In the genomic region with DNA sequence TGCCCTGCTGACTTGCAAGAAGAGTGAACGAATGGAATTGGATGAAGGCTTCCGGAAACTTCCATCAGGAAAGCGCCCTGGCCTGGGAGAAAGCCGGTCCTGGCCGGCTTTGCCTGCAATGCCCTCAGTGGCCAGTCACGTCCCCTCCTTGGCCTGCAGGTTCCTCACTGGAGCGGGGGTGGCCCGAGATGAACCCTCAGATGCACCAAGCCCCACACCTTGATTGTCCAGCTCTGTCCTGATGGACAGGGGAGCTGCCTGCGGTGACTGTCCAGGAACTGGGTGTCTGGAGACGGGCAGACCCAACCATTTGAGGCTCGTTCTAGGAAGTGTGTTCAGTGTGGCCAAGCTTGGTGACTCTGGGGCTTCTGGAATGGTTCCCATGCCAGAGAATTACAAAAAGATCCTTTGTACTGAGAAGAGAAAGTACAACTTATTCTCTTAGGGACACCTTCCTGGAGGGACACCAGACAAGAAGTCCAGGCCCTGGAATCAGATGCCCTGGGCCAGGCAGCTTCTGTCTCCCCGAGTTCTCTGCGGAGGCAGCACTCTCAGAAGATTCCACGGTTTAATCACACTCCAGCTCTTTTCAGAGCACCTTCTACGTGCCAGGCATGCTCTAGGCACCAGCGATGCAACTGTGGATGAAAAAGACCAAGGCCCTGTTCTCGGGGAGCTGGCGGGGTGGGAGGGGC, we compare ENCODE assay signal across 23 cellular contexts. TPM values are rescaled to one million over a fixed set of nuclear protein-coding genes. Genes with fewer than 3 reads are reported as not detected.
DNase-seq lines count a peak whose midpoint lies in the region; ATAC-seq, FAIRE-seq and TF ChIP-seq lines count a peak whose summit lies in the region.
"Had no signal": no experiment of that assay in that cellular context is flagged by ENCODE, and none has a peak within 500 bp of the region (broad histone marks: within the 10 kb centered on the region; RNA-seq: fewer than 3 reads in every experiment).

No MANE protein-coding gene starts in this region.

- in situ Hi-C loops in mammary epithelial cell (cut with MboI; ENCODE audit: low sequenced_read_pairs in 2 of 2), result no loop called here
- in situ Hi-C loops in HepG2 (cut with HindIII; ENCODE audit: extremely low pct_ligation_motif_present, low pct_unique_long_range_greater_than_20kb), result no loop called here

- POLR2A ChIA-PET in HepG2 (lab: Yijun Ruan, JAX), result no interaction called here

- ATAC-seq in HepG2, result peak; percentile 25; the same call in 1 of the 3 replicates
- no peak for ATAC-seq in right lobe of liver
- ATAC-seq: CD8-positive, alpha-beta T cell; HCT116 had no signal

- intact Hi-C loops in mammary epithelial cell (cut with micrococcal nuclease), result no loop called here
- intact Hi-C loops in breast epithelium (cut with DNase I; ENCODE audit: low total_unique reads), result no loop called here
- intact Hi-C loops in HepG2 (cut with micrococcal nuclease; ENCODE audit: unreplicated experiment), result no loop called here
- intact Hi-C loops in right lobe of liver (cut with DNase I), result no loop called here
- intact Hi-C loops in esophagus squamous epithelium (cut with DNase I), result no loop called here
- intact Hi-C loops in testis (cut with DNase I; ENCODE audit: low total_unique reads), result no loop called here

- H3K27ac ChIP-seq in mammary epithelial cell (ENCODE audit: insufficient read depth, low read depth, low read length) (no peak overlapping the region), breast epithelium (no peak overlapping the region), HepG2 (ENCODE audit: extremely low read length, insufficient read depth, low read length) (no peak overlapping the region), right lobe of liver (no peak overlapping the region), esophagus squamous epithelium (peak overlapping the region in 3 of 4 donors; percentile 52 to 85 (median 59)), testis (no peak overlapping the region)
- H3K27ac ChIP-seq: 22Rv1, BLaER1, C4-2B, GM23248 had no signal

- H3K9me3 ChIP-seq in mammary epithelial cell (replicated peaks; ENCODE audit: insufficient read depth, low read length) (no peaks in the 10 kb centered on the region), breast epithelium (no peaks in the 10 kb centered on the region), HepG2 (ENCODE audit: low read length) (no peaks in the 10 kb centered on the region), right lobe of liver (no peaks in the 10 kb centered on the region), esophagus squamous epithelium (no peaks in the 10 kb centered on the region), testis (no peaks in the 10 kb centered on the region)
- H3K9me3 ChIP-seq: BLaER1, Caco-2 had no signal

- no peak for TF ChIP-seq EP300 in HepG2 (IDR thresholded peaks at IDR 0.05; ENCODE audit: low read depth in 2 of 2, low read length in 2 of 2)
- no peak for TF ChIP-seq EP300 in HepG2 (CRISPR knock-in tag; IDR thresholded peaks at IDR 0.05; ENCODE audit: borderline replicate concordance)

- H3K36me3 ChIP-seq in mammary epithelial cell (ENCODE audit: insufficient read depth, low read length), result no peaks in the 10 kb centered on the region
- H3K36me3 ChIP-seq in breast epithelium, result no peaks in the 10 kb centered on the region
- no peaks in the 10 kb centered on the region for H3K36me3 ChIP-seq in HepG2 (replicated peaks in 1 of 2; ENCODE audit: control insufficient read depth in 1 of 2, insufficient read depth in 2 of 2, low read length in 2 of 2)
- no peaks in the 10 kb centered on the region for H3K36me3 ChIP-seq in right lobe of liver
- no peaks in the 10 kb centered on the region for H3K36me3 ChIP-seq in esophagus squamous epithelium
- no peaks in the 10 kb centered on the region for H3K36me3 ChIP-seq in testis (ENCODE audit: low read depth, missing control alignments)
- H3K36me3 ChIP-seq: BLaER1 had no signal

- H3K27me3 ChIP-seq in mammary epithelial cell (ENCODE audit: insufficient read depth, low read length), result no peaks in the 10 kb centered on the region
- H3K27me3 ChIP-seq in breast epithelium, result peaks cover 0 to 3% of the 10 kb centered on the region in 2 donors
- H3K27me3 ChIP-seq in HepG2 (ENCODE audit: control insufficient read depth in 1 of 2, insufficient read depth in 2 of 2, low read length in 2 of 2), result peaks cover 13 to 55% of the 10 kb centered on the region in 2 experiments
- no peaks in the 10 kb centered on the region for H3K27me3 ChIP-seq in right lobe of liver
- peaks cover 0 to 16% (median 0%) of the 10 kb centered on the region in 4 donors for H3K27me3 ChIP-seq in esophagus squamous epithelium
- no peaks in the 10 kb centered on the region for H3K27me3 ChIP-seq in testis
- H3K27me3 ChIP-seq: BLaER1 had no signal

- no peaks in the 10 kb centered on the region for H4K20me1 ChIP-seq in mammary epithelial cell (ENCODE audit: insufficient read depth, low read length)
- H4K20me1 ChIP-seq in HepG2 (ENCODE audit: insufficient read depth, low read length), result no peaks in the 10 kb centered on the region
- H4K20me1 ChIP-seq: BLaER1 had no signal

- TF ChIP-seq CTCF in mammary epithelial cell (conservative IDR thresholded peaks at IDR 0.05 in 1 of 2, IDR thresholded peaks at IDR 0.05 in 1 of 2; ENCODE audit: extremely low read depth in 1 of 2, insufficient read depth in 1 of 2, low read depth in 1 of 2, low read length in 2 of 2) (no peak), breast epithelium (IDR thresholded peaks at IDR 0.05) (no peak), HepG2 (CRISPR knock-in tag; IDR thresholded peaks at IDR 0.05) (no peak), right lobe of liver (IDR thresholded peaks at IDR 0.05) (no peak), esophagus squamous epithelium (IDR thresholded peaks at IDR 0.05) (no peak), testis (IDR thresholded peaks at IDR 0.05) (no peak)

- DNase-seq in mammary epithelial cell (no peak), breast epithelium (ENCODE audit: low spot score in 2 of 2) (no peak), HepG2 (ENCODE audit: low spot score) (no peak), right lobe of liver (no peak), esophagus squamous epithelium (lab: John Stamatoyannopoulos, UW) (no peak), SK-N-DZ (ENCODE audit: low spot score) (no peak), NCI-H345 treated with DMSO at 0.1 percent for 48 hours (lab: John Stamatoyannopoulos, UW; ENCODE audit: unreplicated experiment) (no peak), testis (no peak)
- DNase-seq: Caco-2; CD4-positive, CD25-positive, alpha-beta regulatory T cell; CD8-positive, alpha-beta T cell; DMS153; DND-41; GM23248; H9 had no signal

- BruUV-seq in mammary epithelial cell (replicated peaks; lab: Mats Ljungman, UMichigan) (no TSS peak), HepG2 (replicated peaks; lab: Mats Ljungman, UMichigan) (no TSS peak)

- H3K4me2 ChIP-seq in mammary epithelial cell (ENCODE audit: insufficient read depth, low read depth, low read length) (no peak overlapping the region), HepG2 (ENCODE audit: low read depth, low read length) (no peak overlapping the region)
- H3K4me2 ChIP-seq: BLaER1 had no signal

- FAIRE-seq in HepG2 (lab: Jason Lieb, UNC), result no peak
- FAIRE-seq: A204.1, G401.6, GM12892, GM19239 had no signal

- TF ChIP-seq POLR2A in breast epithelium (IDR thresholded peaks at IDR 0.05), result no peak
- TF ChIP-seq POLR2A in HepG2 (IDR thresholded peaks at IDR 0.05; ENCODE audit: insufficient read depth in 1 of 2, low read depth in 2 of 2, low read length in 2 of 2), result no peak
- no peak for TF ChIP-seq POLR2A in right lobe of liver (IDR thresholded peaks at IDR 0.05)
- TF ChIP-seq POLR2A in esophagus squamous epithelium (IDR thresholded peaks at IDR 0.05), result no peak
- no peak for TF ChIP-seq POLR2A in testis (IDR thresholded peaks at IDR 0.05)

- CTCF ChIA-PET in mammary epithelial cell (lab: Charles Lee; ENCODE audit: low non-redundant PET), result no interaction called here
- CTCF ChIA-PET in HepG2 (lab: Yijun Ruan, JAX; ENCODE audit: low intra/inter-chr PET ratio, low total read pairs), result no interaction called here

- H3K4me1 ChIP-seq in mammary epithelial cell (ENCODE audit: insufficient read depth, low read length) (no peaks in the 10 kb centered on the region), breast epithelium (no peaks in the 10 kb centered on the region), HepG2 (ENCODE audit: insufficient read depth, low read length) (no peaks in the 10 kb centered on the region), right lobe of liver (no peaks in the 10 kb centered on the region), esophagus squamous epithelium (peaks cover 8 to 58% (median 11%) of the 10 kb centered on the region in 3 donors), testis (no peaks in the 10 kb centered on the region)
- H3K4me1 ChIP-seq: Caco-2 had no signal

- TF ChIP-seq RAD21 in HepG2 (CRISPR knock-in tag; IDR thresholded peaks at IDR 0.05), result no peak

- dilution Hi-C loops in mammary epithelial cell (cut with HindIII; ENCODE audit: low sequenced_read_pairs), result no loop called here

- H3K4me3 ChIP-seq in mammary epithelial cell (replicated peaks in 1 of 3; ENCODE audit: insufficient read depth in 1 of 3, low read depth in 2 of 3, low read length in 3 of 3) (no peak overlapping the region), breast epithelium (no peak overlapping the region), HepG2 (replicated peaks in 1 of 3; ENCODE audit: insufficient read depth in 1 of 3, low read depth in 2 of 3, low read length in 3 of 3) (no peak overlapping the region), right lobe of liver (no peak overlapping the region), esophagus squamous epithelium (no peak overlapping the region), testis (no peak overlapping the region)
- H3K4me3 ChIP-seq: BLaER1, GM23248 had no signal

- H3K9ac ChIP-seq in mammary epithelial cell (ENCODE audit: insufficient read depth, low read length) (no peak overlapping the region), HepG2 (ENCODE audit: insufficient read depth, low read depth, low read length) (no peak overlapping the region)
- H3K9ac ChIP-seq: BLaER1, GM23248 had no signal

- no peaks in the 10 kb centered on the region for H3K79me2 ChIP-seq in mammary epithelial cell (ENCODE audit: insufficient read depth, low read length)
- H3K79me2 ChIP-seq in HepG2 (ENCODE audit: insufficient read depth, low read length), result no peaks in the 10 kb centered on the region

- H2AFZ ChIP-seq in mammary epithelial cell (ENCODE audit: low read depth, low read length) (peak overlapping the region; percentile 20), HepG2 (ENCODE audit: low read length) (no peak overlapping the region)
- H2AFZ ChIP-seq: GM23248 had no signal

- 53% methylated on average over 14 of the region's 18 CpGs for WGBS in mammary epithelial cell (ENCODE audit: low coverage, missing lambda C conversion rate)
- 41% methylated on average over 18 of the region's 18 CpGs for WGBS in HepG2 (ENCODE audit: low lambda C conversion rate)
- WGBS in right lobe of liver (ENCODE audit: insufficient coverage, low coverage, low lambda C conversion rate, missing lambda C conversion rate), result 83% methylated on average over 4 of the region's 18 CpGs
- WGBS in esophagus squamous epithelium, 2 donors, result 87 to 92% methylated on average over 9 of the region's 18 CpGs
- WGBS in testis, 2 donors, result 66 to 68% methylated on average over 13 to 18 of the region's 18 CpGs

RNA-seq across cellular contexts. Expression of a gene that starts 17.1 kb away (rescaled TPM):
- total RNA-seq in mammary epithelial cell (100 to 1,000 TPM; 256 to 276 TPM), breast epithelium (10 to 100 TPM; 36.3 to 62.5 (median 58.0) TPM), HepG2 (2016; rRNA removed; fragmentation: Illumina TruSeq; extraction: Trizol) (29.1 and 50.9 TPM in 2 replicates), right lobe of liver (10 to 100 TPM in 5 of 6 experiments, 1 to 10 TPM in 1; 6.1 to 92.0 (median 48.3) TPM), esophagus squamous epithelium (100 to 1,000 TPM in 2 of 4 donors, 10 to 100 TPM in 2; 31.5 to 182 (median 94.4) TPM), testis (100 to 1,000 TPM in 1 of 2 donors, 10 to 100 TPM in 1; 95.6 to 117 TPM)
- polyA plus RNA-seq in mammary epithelial cell (44.0 TPM), HepG2 (2011; rRNA removed) (7.2 and 9.3 TPM in 2 replicates), testis (ENCODE audit: insufficient read depth, low read depth, low replicate concordance) (61.5 TPM)
- polyA minus RNA-seq in mammary epithelial cell, result 176 TPM
- 7.4 and 9.2 TPM in 2 replicates for total RNA-seq in HepG2 (2016; cell fraction: cytosol; rRNA removed; fragmentation: Illumina TruSeq; extraction: Trizol; ENCODE audit: low read depth)
- 22.2 and 47.3 TPM in 2 replicates for total RNA-seq in HepG2 (2016; cell fraction: insoluble cytoplasmic fraction; rRNA removed; fragmentation: Illumina TruSeq; extraction: Trizol)
- 23.9 and 29.0 TPM in 2 replicates for total RNA-seq in HepG2 (2016; cell fraction: membrane; rRNA removed; fragmentation: Illumina TruSeq; extraction: Trizol)
- 55.3 and 65.2 TPM in 2 replicates for total RNA-seq in HepG2 (2016; cell fraction: nucleus; rRNA removed; fragmentation: Illumina TruSeq; extraction: Trizol)
- polyA plus RNA-seq in HepG2 (2011; cell fraction: cytosol; rRNA removed), result 9.3 and 12.6 TPM in 2 replicates
- polyA plus RNA-seq in HepG2 (2011; cell fraction: nucleus; rRNA removed), result 21.3 and 25.5 TPM in 2 replicates
- polyA plus RNA-seq in HepG2 (2012), result 5.1 and 11.0 TPM in 2 replicates
- 10.7 and 10.8 TPM in 2 replicates for polyA plus RNA-seq in HepG2 (2016; cell fraction: cytosol; fragmentation: Illumina TruSeq; extraction: Trizol; ENCODE audit: low read depth)
- polyA plus RNA-seq in HepG2 (2016; cell fraction: insoluble cytoplasmic fraction; fragmentation: Illumina TruSeq; extraction: Trizol; ENCODE audit: low read depth), result 33.7 and 34.1 TPM in 2 replicates
- polyA plus RNA-seq in HepG2 (2016; cell fraction: membrane; fragmentation: Illumina TruSeq; extraction: Trizol; ENCODE audit: low read depth), result 22.4 and 24.8 TPM in 2 replicates
- 96.6 and 101 TPM in 2 replicates for polyA plus RNA-seq in HepG2 (2016; cell fraction: nucleus; fragmentation: Illumina TruSeq; extraction: Trizol; ENCODE audit: insufficient read depth, low read depth)
- 51.1 TPM in 1 of 2 replicates, not detected in the other for polyA minus RNA-seq in HepG2 (2011; rRNA and poly(A)+ RNA removed; ENCODE audit: low replicate concordance)
- 16.7 and 17.7 TPM in 2 replicates for polyA minus RNA-seq in HepG2 (2011; cell fraction: cytosol; rRNA and poly(A)+ RNA removed)
- polyA minus RNA-seq in HepG2 (2011; cell fraction: nucleus; rRNA and poly(A)+ RNA removed), result 11.1 and 13.5 TPM in 2 replicates
- polyA plus RNA-seq in SK-N-DZ (2014; cell fraction: cytosol; rRNA removed), result 125 and 147 TPM in 2 replicates
- 128 and 130 TPM in 2 replicates for polyA plus RNA-seq in SK-N-DZ (2014; cell fraction: nucleus; rRNA removed)
- total RNA-seq: CD4-positive, CD25-positive, alpha-beta regulatory T cell had no signal

Comparison
In these comparisons a context has a peak if more than half of its experiments do, and no peak if none do; other contexts are left out.
1. H3K27ac ChIP-seq: peak in esophagus squamous epithelium (3 of 4); none in mammary epithelial cell (single experiment), breast epithelium (0 of 2), HepG2 (single experiment), right lobe of liver (0 of 3) and testis (0 of 2).